In the genomic region with DNA sequence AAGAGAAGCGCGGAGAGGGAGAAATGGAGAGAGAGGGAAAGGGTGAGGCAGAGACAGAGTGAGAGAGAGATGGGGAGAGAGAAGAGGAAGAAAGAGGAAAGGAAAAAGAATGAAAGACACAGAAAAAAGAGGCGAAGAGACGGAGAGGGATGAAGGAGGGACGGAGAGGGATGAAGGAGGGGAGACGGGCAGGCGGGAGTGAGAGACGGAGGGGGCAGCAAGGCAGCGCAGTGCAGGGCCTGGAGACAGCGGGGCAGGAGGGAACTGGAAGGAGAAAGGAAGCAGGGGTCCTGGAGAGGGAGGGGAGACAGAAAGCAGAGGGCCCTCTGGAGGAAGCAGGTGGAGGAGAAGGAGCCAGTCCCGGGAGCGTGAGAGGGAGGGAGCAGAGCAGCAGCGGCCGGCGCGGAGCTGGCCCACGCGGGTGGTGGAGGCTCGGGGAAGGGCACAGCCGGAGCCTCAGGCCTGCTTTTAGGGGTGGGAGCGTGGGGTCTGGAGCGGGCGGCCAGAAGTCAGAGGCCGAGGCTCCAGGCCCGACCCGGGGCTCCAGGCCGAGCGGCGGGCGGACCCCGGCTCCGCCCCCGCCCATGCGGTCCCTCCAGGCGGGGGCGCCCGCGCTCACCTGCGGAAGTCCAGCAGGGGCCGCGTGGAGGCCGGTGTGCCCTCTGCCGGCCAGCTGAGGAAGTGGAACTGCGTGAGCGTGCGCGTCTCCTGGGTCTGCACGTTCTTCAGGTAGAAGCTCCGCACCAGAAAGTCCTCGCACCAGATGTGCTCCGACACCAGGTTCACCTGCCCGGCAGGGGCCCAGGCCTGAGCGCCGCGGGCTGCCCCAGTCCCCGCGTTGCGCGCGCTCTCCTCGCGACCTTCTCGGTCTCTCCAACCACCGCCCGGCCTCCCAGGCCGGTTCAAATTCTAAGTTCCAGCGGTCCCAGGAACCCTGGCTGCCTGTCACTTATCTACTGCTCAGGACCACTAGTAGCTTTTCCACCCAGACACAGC, we compare ENCODE assay signal across 8 cellular contexts. TPM values are rescaled to one million over a fixed set of nuclear protein-coding genes. Genes with fewer than 3 reads are reported as not detected.
DNase-seq lines count a peak whose midpoint lies in the region; ATAC-seq and TF ChIP-seq lines count a peak whose summit lies in the region.

No MANE protein-coding gene starts in this region.

- H3K27me3 Mint-ChIP-seq in IgD-negative memory B cell: no peaks in the 10 kb centered on the region

- H3K27ac ChIP-seq in osteoblast (ENCODE audit: low read depth, low read length) (no peak overlapping the region), thoracic aorta (peak overlapping the region; percentile 57 to 81)

- peak overlapping the region; percentile 71 for H3K4me3 ChIP-seq in osteoblast (ENCODE audit: insufficient read depth, low read length)
- peak overlapping the region; percentile 79 for H3K4me3 ChIP-seq in thoracic aorta

- H3K36me3 ChIP-seq in osteoblast (ENCODE audit: insufficient read depth, low read length) (no peaks in the 10 kb centered on the region), thoracic aorta (no peaks in the 10 kb centered on the region)

- ATAC-seq in GM21529 (IDR thresholded peaks at IDR 0.05; ENCODE audit: unreplicated experiment) (peak; percentile 86), thoracic aorta (ENCODE audit: insufficient number of reproducible peaks, low FRiP score, low read depth) (peak; percentile 65)

- H4K20me1 ChIP-seq in osteoblast (ENCODE audit: insufficient read depth, low read length): no peaks in the 10 kb centered on the region

- H3K27me3 ChIP-seq in osteoblast (ENCODE audit: insufficient read depth, low read length): peaks cover 9% of the 10 kb centered on the region
- H3K27me3 ChIP-seq in thoracic aorta (replicated peaks; ENCODE audit: insufficient read depth): no peaks in the 10 kb centered on the region

- no peaks in the 10 kb centered on the region for H3K9me3 Mint-ChIP-seq in IgD-negative memory B cell

- H3K27ac Mint-ChIP-seq in IgD-negative memory B cell: peak overlapping the region; percentile 53 to 86 (median 61)

- H3K4me1 ChIP-seq in osteoblast (ENCODE audit: insufficient read depth, low read length): peaks cover 11% of the 10 kb centered on the region
- peaks cover 8 to 24% of the 10 kb centered on the region in 2 donors for H3K4me1 ChIP-seq in thoracic aorta (ENCODE audit: control insufficient read depth in 1 of 2, low read depth in 2 of 2)

- H3K4me1 Mint-ChIP-seq in IgD-negative memory B cell: peaks cover 6 to 11% (median 7%) of the 10 kb centered on the region in 3 donors

- peak overlapping the region; percentile 94 for H3K4me2 ChIP-seq in osteoblast (ENCODE audit: insufficient read depth, low read length)

- DNase-seq in DMS79 treated with DMSO at 0.1 percent for 48 hours (lab: John Stamatoyannopoulos, UW) (peak; percentile 35), glomerular visceral epithelial cell (ENCODE audit: extremely low spot score) (peak; percentile 89), osteoblast (ENCODE audit: insufficient read length, low spot score, missing footprints) (peak; percentile 99), thoracic aorta (ENCODE audit: low spot score) (no peak)
- peak; percentile 71 to 87 (median 75) for DNase-seq in activated naive CD4-positive, alpha-beta T cell (lab: John Stamatoyannopoulos, UW)

- no peaks in the 10 kb centered on the region for H3K79me2 ChIP-seq in osteoblast (ENCODE audit: insufficient read depth, low read length)

- peak overlapping the region; percentile 25 to 87 (median 66) for H3K4me3 Mint-ChIP-seq in IgD-negative memory B cell

- TF ChIP-seq CTCF in osteoblast (IDR thresholded peaks at IDR 0.05; ENCODE audit: extremely low read depth, low read depth, low read length) (peak; percentile 82), thoracic aorta (IDR thresholded peaks at IDR 0.05) (peak; percentile 100)

- peak overlapping the region; percentile 87 for H2AFZ ChIP-seq in osteoblast (ENCODE audit: low read length)

- H3K36me3 Mint-ChIP-seq in IgD-negative memory B cell: no peaks in the 10 kb centered on the region

- TF ChIP-seq POLR2A in Raji (IDR thresholded peaks at IDR 0.05; ENCODE audit: insufficient read depth, low read depth, low read length): peak; percentile 66

- no peaks in the 10 kb centered on the region for H3K9me3 ChIP-seq in osteoblast (ENCODE audit: low read depth, low read length)
- H3K9me3 ChIP-seq in thoracic aorta: no peaks in the 10 kb centered on the region

RNA-seq across cellular contexts. Expression of a gene that starts 14.5 kb away (rescaled TPM):
- not detected for polyA plus RNA-seq in IgD-negative memory B cell
- total RNA-seq in osteoblast (under 0.01 and 1.2 TPM in 2 replicates), thoracic aorta (not detected)

RNA-seq across cellular contexts. Expression of a gene that starts 15.5 kb away (rescaled TPM):
- polyA plus RNA-seq in IgD-negative memory B cell: 7.8 TPM
- total RNA-seq in osteoblast (33.3 and 41.3 TPM in 2 replicates), thoracic aorta (10 to 100 TPM; 56.9 to 61.2 TPM)

RNA-seq across cellular contexts. Expression of a gene that starts 37.9 kb away (rescaled TPM):
- not detected for polyA plus RNA-seq in IgD-negative memory B cell
- not detected in 2 replicates for total RNA-seq in osteoblast
- not detected for total RNA-seq in thoracic aorta

RNA-seq across cellular contexts. Expression of a gene that starts 40.9 kb away (rescaled TPM):
- polyA plus RNA-seq in IgD-negative memory B cell: 229 TPM
- total RNA-seq in osteoblast: 11.9 and 13.6 TPM in 2 replicates
- 10 to 100 TPM; 20.4 to 84.6 TPM for total RNA-seq in thoracic aorta

RNA-seq across cellular contexts. Expression of a gene that starts 41.6 kb away (rescaled TPM):
- not detected for polyA plus RNA-seq in IgD-negative memory B cell
- total RNA-seq in osteoblast (not detected in 2 replicates), thoracic aorta (not detected)
